Comparison of ENCODE assay signal across 15 cellular contexts in the genomic region with DNA sequence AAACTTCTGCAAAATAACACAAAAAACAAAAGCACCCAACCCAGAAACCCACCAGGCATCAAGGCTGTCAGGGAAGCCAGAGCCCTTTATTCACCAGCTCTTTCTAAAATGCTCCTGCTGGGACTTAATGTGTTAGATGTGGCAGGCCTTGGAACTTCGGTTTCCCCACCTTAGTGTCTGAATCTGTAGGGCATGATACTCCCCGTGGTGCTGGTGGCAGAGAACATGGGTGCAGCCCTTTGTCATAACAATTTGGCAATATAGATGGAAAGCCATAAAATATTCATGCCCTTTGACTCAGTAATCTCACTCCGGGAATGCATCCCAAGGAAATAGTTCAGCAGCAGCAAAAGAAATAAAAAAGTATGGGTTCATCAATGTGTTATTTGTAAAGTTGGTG. TPM values are rescaled to one million over a fixed set of nuclear protein-coding genes. Genes with fewer than 3 reads are reported as not detected.
DNase-seq lines count a peak whose midpoint lies in the region; ATAC-seq, FAIRE-seq and TF ChIP-seq lines count a peak whose summit lies in the region.
"Had no signal": no experiment of that assay in that cellular context is flagged by ENCODE, and none has a peak within 500 bp of the region (broad histone marks: within the 10 kb centered on the region; RNA-seq: fewer than 3 reads in every experiment).

No MANE protein-coding gene starts in this region.

- H3K9me3 ChIP-seq in hepatocyte (ENCODE audit: low read depth) (no peaks in the 10 kb centered on the region), small intestine (ENCODE audit: control insufficient read depth, low read depth) (no peaks in the 10 kb centered on the region)

- DNase-seq in H7 (peak; percentile 53), OCI-M1 (lab: John Stamatoyannopoulos, UW) (peak; percentile 64), hepatocyte (ENCODE audit: low spot score) (no peak), small intestine (peak; percentile 69), NCI-H2081 (lab: John Stamatoyannopoulos, UW) (no peak), DMS79 treated with DMSO at 0.1 percent for 48 hours (lab: John Stamatoyannopoulos, UW) (no peak)
- DNase-seq: activated CD4-positive, alpha-beta T cell treated with anti-CD3 and anti-CD28 coated beads for 4 hours; activated T-cell treated with anti-CD3 and anti-CD28 coated beads, Interleukin-2, amount 50 U/mL, for 24 hours; CD8-positive, alpha-beta T cell; NCI-H2171 had no signal

- H3K4me3 ChIP-seq in H7 (ENCODE audit: insufficient read depth, low read depth, low read length) (no peak overlapping the region), hepatocyte (no peak overlapping the region), small intestine (ENCODE audit: low read depth in 1 of 2, low read length in 2 of 2) (no peak overlapping the region)

- peak overlapping the region; percentile 74 for H3K4me2 ChIP-seq in hepatocyte

- no peaks in the 10 kb centered on the region; the same call in 1 of the 2 replicates for H3K27me3 ChIP-seq in H7 (ENCODE audit: control insufficient read depth, insufficient read depth, low read length)
- no peaks in the 10 kb centered on the region for H3K27me3 ChIP-seq in hepatocyte
- no peaks in the 10 kb centered on the region for H3K27me3 ChIP-seq in small intestine (ENCODE audit: control insufficient read depth in 2 of 2, insufficient read depth in 2 of 2, low read length in 2 of 2)

- H4K20me1 ChIP-seq in hepatocyte (ENCODE audit: insufficient read depth, poor library complexity, severe bottlenecking) = no peaks in the 10 kb centered on the region

- H3K4me1 ChIP-seq in hepatocyte (ENCODE audit: insufficient read depth) (peaks cover 36% of the 10 kb centered on the region), small intestine (ENCODE audit: control insufficient read depth in 2 of 2, insufficient read depth in 1 of 2, low read depth in 1 of 2, low read length in 1 of 2) (no peaks in the 10 kb centered on the region)

- ATAC-seq in HG02852 (IDR thresholded peaks at IDR 0.05; ENCODE audit: unreplicated experiment) = no peak
- no peak for ATAC-seq in HG03280 (IDR thresholded peaks at IDR 0.05; ENCODE audit: unreplicated experiment)
- ATAC-seq: CD8-positive, alpha-beta T cell; sciatic nerve had no signal

- TF ChIP-seq CTCF in hepatocyte (IDR thresholded peaks at IDR 0.05; ENCODE audit: poor library complexity) = no peak

- no peaks in the 10 kb centered on the region for H3K9me2 ChIP-seq in hepatocyte (replicated peaks; ENCODE audit: insufficient read depth)

- H3K27ac ChIP-seq in hepatocyte (peak overlapping the region; percentile 74), small intestine (ENCODE audit: low read depth in 1 of 2, low read length in 1 of 2) (no peak overlapping the region)

- H2AFZ ChIP-seq in hepatocyte = peak overlapping the region; percentile 66

- 43% methylated on average over 3 of the region's 3 CpGs for WGBS in hepatocyte (ENCODE audit: low lambda C conversion rate, missing lambda C conversion rate)
- 10 to 48% (median 36%) methylated on average over 3 of the region's 3 CpGs for WGBS in small intestine, 3 donors

- no peak for FAIRE-seq in small intestine (lab: Jason Lieb, UNC)

- H3K36me3 ChIP-seq in H7 (replicated peaks; ENCODE audit: control insufficient read depth, insufficient read depth, low read length) (no peaks in the 10 kb centered on the region), hepatocyte (replicated peaks; ENCODE audit: insufficient read depth, low read depth) (no peaks in the 10 kb centered on the region), small intestine (ENCODE audit: control insufficient read depth in 2 of 2, insufficient read depth in 2 of 2, low read length in 2 of 2) (no peaks in the 10 kb centered on the region)

- H3K79me2 ChIP-seq in hepatocyte = no peaks in the 10 kb centered on the region

RNA-seq across cellular contexts. Expression of a gene that starts 56.9 kb away (rescaled TPM):
- total RNA-seq in H7 (2014; rRNA removed; shearing (Covaris generic)) = 1.9 TPM in 2 replicates
- not detected in 2 replicates for total RNA-seq in hepatocyte
- polyA plus RNA-seq in hepatocyte (0.05 and 1.8 TPM in 2 replicates), small intestine (not detected)
- total RNA-seq: CD8-positive, alpha-beta T cell; OCI-LY7; T-helper 1 cell treated with Interleukin-12 subunit alpha and Interleukin-12 subunit beta and Interleukin-4 antibody, amounts not matched to agents 30 ng/mL and 1 ng/mL, for 36 hours had no signal

Comparison
In these comparisons a context has a peak if more than half of its experiments do, and no peak if none do; other contexts are left out.
1. DNase-seq: peak in H7 (single experiment), OCI-M1 (single experiment) and small intestine (single experiment); none in hepatocyte (single experiment), NCI-H2081 (0 of 2) and DMS79 treated with DMSO at 0.1 percent for 48 hours (single experiment).